In the genomic region with DNA sequence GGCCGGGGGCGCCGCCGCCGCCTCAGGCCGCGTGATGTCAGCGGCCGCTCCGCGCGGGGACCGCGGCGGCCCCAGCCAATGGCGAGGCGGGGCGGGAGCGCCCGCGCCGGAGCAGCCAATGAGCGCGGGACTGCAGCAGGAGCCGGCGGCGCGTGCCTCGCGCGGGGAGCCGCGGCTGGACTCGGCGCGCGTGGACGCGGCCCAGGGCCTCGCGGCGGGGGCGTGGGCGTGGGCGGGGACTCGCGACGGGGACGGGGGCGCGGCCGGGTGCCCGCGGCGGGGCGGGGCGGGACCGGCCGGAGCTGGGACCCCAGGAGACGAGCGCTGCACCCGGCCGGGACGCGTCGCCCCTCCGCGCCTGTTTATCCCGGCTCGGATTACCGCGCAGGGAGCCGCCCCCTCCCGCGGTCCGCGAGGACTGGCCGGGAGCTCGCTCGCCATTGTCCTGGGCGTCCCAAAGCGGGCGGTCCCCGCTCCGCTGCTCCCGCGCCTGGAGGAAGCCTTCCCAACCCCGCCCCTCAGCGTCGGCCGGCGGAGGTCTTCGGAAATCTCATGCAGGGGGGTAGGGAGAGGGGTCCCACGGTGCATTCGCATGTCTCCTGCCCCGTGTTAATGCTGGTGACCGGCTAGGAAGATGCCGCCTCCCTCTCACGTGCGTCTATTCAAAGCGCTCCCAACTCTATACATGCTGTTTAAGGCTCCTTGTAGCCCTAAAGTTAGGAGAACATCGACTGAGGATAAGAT, we compare ENCODE assay signal across 8 cellular contexts. TPM values are rescaled to one million over a fixed set of nuclear protein-coding genes. Genes with fewer than 3 reads are reported as not detected.
DNase-seq lines count a peak whose midpoint lies in the region; ATAC-seq and TF ChIP-seq lines count a peak whose summit lies in the region.

A gene (minus strand): TSS at position 33 of the 744 bp plus-strand sequence. CDS start 253 bp downstream, outside the sequence.

- peaks cover 17% of the 10 kb centered on the region for H3K27me3 ChIP-seq in HL-60 (ENCODE audit: insufficient read depth, poor library complexity, severe bottlenecking)
- H3K27me3 ChIP-seq in right cardiac atrium (ENCODE audit: control insufficient read depth, insufficient read depth): no peaks in the 10 kb centered on the region
- no peaks in the 10 kb centered on the region for H3K27me3 ChIP-seq in prostate gland (replicated peaks; ENCODE audit: insufficient read depth)

- H3K36me3 ChIP-seq in prostate gland: no peaks in the 10 kb centered on the region

- H3K4me1 ChIP-seq in right cardiac atrium (ENCODE audit: control insufficient read depth, insufficient read depth, low read length) (peaks cover 1% of the 10 kb centered on the region), prostate gland (replicated peaks) (no peaks in the 10 kb centered on the region)

- intact Hi-C loops in right cardiac atrium (cut with DNase I): no loop called here
- intact Hi-C loops in prostate gland (cut with DNase I): no loop called here

- under 1% methylated on average over 101 of the region's 102 CpGs for WGBS in right cardiac atrium
- under 1% methylated on average over 57 of the region's 102 CpGs for WGBS in prostate gland

- TF ChIP-seq CTCF in HL-60 (IDR thresholded peaks at IDR 0.05; ENCODE audit: insufficient read depth, low read length): no peak
- no peak for TF ChIP-seq CTCF in prostate gland (IDR thresholded peaks at IDR 0.05)

- H3K4me3 ChIP-seq in HL-60 (replicated peaks; ENCODE audit: insufficient read depth, low read length) (peak within 1 kb of the TSS; percentile 58), right cardiac atrium (ENCODE audit: low read length) (peak within 1 kb of the TSS; percentile 95), prostate gland (peak within 1 kb of the TSS; percentile 43 to 53)

- H3K9me3 ChIP-seq in right cardiac atrium (ENCODE audit: control insufficient read depth, low read length) (no peaks in the 10 kb centered on the region), prostate gland (no peaks in the 10 kb centered on the region)

- peak; percentile 57 for DNase-seq in ACHN
- no peak for DNase-seq in HL-60 (ENCODE audit: low read depth in 1 of 2, low spot score in 1 of 2)
- peak; percentile 56 for DNase-seq in T follicular helper cell (ENCODE audit: low read depth)
- peak in 50 of 58 donors; percentile 14 to 77 (median 59) for DNase-seq in anterior cingulate cortex (lab: John Stamatoyannopoulos, UW)
- DNase-seq in right cardiac atrium: peak; percentile 68 to 90 (median 88)
- peak; percentile 32 for DNase-seq in prostate gland (ENCODE audit: low spot score)
- no peak for DNase-seq in KG1 (lab: John Stamatoyannopoulos, UW)

- H3K27ac ChIP-seq in HL-60 (replicated peaks): no peak within 1 kb of the TSS
- H3K27ac ChIP-seq in right cardiac atrium (ENCODE audit: low read length): peak within 1 kb of the TSS; percentile 40
- H3K27ac ChIP-seq in prostate gland: no peak within 1 kb of the TSS

- peak; percentile 68 for ATAC-seq in GM19025 (IDR thresholded peaks at IDR 0.05; ENCODE audit: low read depth, unreplicated experiment)
- peak; percentile 83 to 88 for ATAC-seq in right cardiac atrium

- in situ Hi-C loops in ACHN (cut with HindIII; ENCODE audit: low pct_ligation_motif_present, low pct_unique_long_range_greater_than_20kb, low sequenced_read_pairs): no loop called here

- peak; percentile 31 for TF ChIP-seq POLR2A in prostate gland (IDR thresholded peaks at IDR 0.05)

RNA-seq across cellular contexts. Expression of the gene that starts here (rescaled TPM):
- 10 to 100 TPM; 10.2 to 18.8 (median 13.9) TPM for total RNA-seq in right cardiac atrium
- 12.1 TPM for polyA plus RNA-seq in right cardiac atrium
- 10 to 100 TPM in 1 of 2 donors, 1 to 10 TPM in 1; 1.6 to 47.5 TPM for total RNA-seq in prostate gland

Comparison
In these comparisons a context has a peak if more than half of its experiments do, and no peak if none do; other contexts are left out.
1. DNase-seq: peak in ACHN (single experiment), T follicular helper cell (single experiment), anterior cingulate cortex (50 of 58), right cardiac atrium (3 of 3) and prostate gland (single experiment); none in HL-60 (0 of 2) and KG1 (single experiment).
2. Peak in every context shown above with its lines, with median percentiles within 50 percentile points of each other: H3K4me3 ChIP-seq.